1 cellular context compared by ENCODE assay signal in genomic region chrX:19616959-19617358, GRCh38.
TF ChIP-seq lines count a peak whose summit lies in the region.

No MANE protein-coding gene starts in this region.

TF ChIP-seq in GM12878, 131 proteins besides CTCF, POLR2A, EP300 and RAD21 (continued from another document):
- TF ChIP-seq ELK1 (IDR thresholded peaks at IDR 0.05; ENCODE audit: low read depth, low read length): no peak
- TF ChIP-seq TARDBP (IDR thresholded peaks at IDR 0.05; ENCODE audit: borderline replicate concordance): no peak
- no peak for TF ChIP-seq MEF2B (IDR thresholded peaks at IDR 0.05; ENCODE audit: partially characterized antibody, poor library complexity, severe bottlenecking)
- no peak for TF ChIP-seq CREM (IDR thresholded peaks at IDR 0.05; ENCODE audit: low read depth)
- no peak for TF ChIP-seq HDGF (IDR thresholded peaks at IDR 0.05)
- TF ChIP-seq SMAD1 (IDR thresholded peaks at IDR 0.05; ENCODE audit: low read depth, partially characterized antibody): no peak
- no peak for TF ChIP-seq RAD51 (IDR thresholded peaks at IDR 0.05)
- TF ChIP-seq CHD4 (IDR thresholded peaks at IDR 0.05): no peak
- no peak for TF ChIP-seq CBFB (IDR thresholded peaks at IDR 0.05; ENCODE audit: low read depth)
- TF ChIP-seq GATAD2B (conservative IDR thresholded peaks at IDR 0.05; ENCODE audit: low read depth): no peak
- TF ChIP-seq MAX (IDR thresholded peaks at IDR 0.05; ENCODE audit: low read depth, low read length): no peak
